1 cellular context compared by ENCODE assay signal in genomic region chr16:54931757-54932660, GRCh38.
TF ChIP-seq lines count a peak whose summit lies in the region.

No MANE protein-coding gene starts in this region.

TF ChIP-seq in HEK293, 187 proteins besides CTCF, POLR2A, EP300 and RAD21 (continued from another document):
- no peak for TF ChIP-seq REST (tag by site-specific recombination; IDR thresholded peaks at IDR 0.05)
- TF ChIP-seq ZNF221 (tag by site-specific recombination; IDR thresholded peaks at IDR 0.05; ENCODE audit: borderline replicate concordance) = no peak
- no peak for TF ChIP-seq ZNF362 (tag by site-specific recombination; IDR thresholded peaks at IDR 0.05)
- TF ChIP-seq ZNF449 (tag by site-specific recombination; IDR thresholded peaks at IDR 0.05) = no peak
- TF ChIP-seq ZBTB8A (tag by site-specific recombination; IDR thresholded peaks at IDR 0.05) = no peak
- no peak for TF ChIP-seq ZBTB49 (tag by site-specific recombination; IDR thresholded peaks at IDR 0.05; ENCODE audit: low read depth)
- TF ChIP-seq ZNF19 (tag by site-specific recombination; IDR thresholded peaks at IDR 0.05; ENCODE audit: low read depth) = no peak
- no peak for TF ChIP-seq ZNF530 (tag by site-specific recombination; IDR thresholded peaks at IDR 0.05; ENCODE audit: low read depth)
- no peak for TF ChIP-seq WT1 (tag by site-specific recombination; IDR thresholded peaks at IDR 0.05)
- no peak for TF ChIP-seq KLF10 (tag by site-specific recombination; IDR thresholded peaks at IDR 0.05)
- no peak for TF ChIP-seq INSM2 (tag by site-specific recombination; IDR thresholded peaks at IDR 0.05)
- TF ChIP-seq MYNN (tag by site-specific recombination; IDR thresholded peaks at IDR 0.05; ENCODE audit: borderline replicate concordance) = no peak
- TF ChIP-seq ZNF654 (tag by site-specific recombination; IDR thresholded peaks at IDR 0.05; ENCODE audit: low read depth) = no peak
- no peak for TF ChIP-seq ZNF555 (tag by site-specific recombination; conservative IDR thresholded peaks at IDR 0.05)
